3 cellular contexts compared by ENCODE assay signal in the genomic region with DNA sequence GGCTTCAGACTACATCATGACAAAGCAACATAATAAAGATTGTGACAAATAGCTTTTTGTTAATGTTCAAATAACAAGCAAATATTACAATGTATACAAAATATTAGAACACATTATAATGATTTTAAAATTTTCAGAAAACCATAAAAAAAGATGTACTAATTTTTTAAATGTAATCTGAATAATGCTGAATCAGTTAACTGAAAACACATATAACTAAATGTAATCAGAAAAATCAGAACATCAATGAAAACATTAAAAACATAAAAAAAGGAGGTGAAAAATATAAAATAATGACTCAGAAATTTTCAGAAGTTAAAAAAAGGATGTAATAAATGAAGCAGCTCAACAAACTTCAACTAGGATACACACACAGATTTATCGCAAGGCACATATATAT.
TF ChIP-seq lines count a peak whose summit lies in the region.

No MANE protein-coding gene starts in this region.

TF ChIP-seq in liver, 16 proteins besides CTCF, POLR2A, EP300 and RAD21:
- TF ChIP-seq NR2F2 (IDR thresholded peaks at IDR 0.05) = no peak
- no peak for TF ChIP-seq EGR1 (IDR thresholded peaks at IDR 0.05; ENCODE audit: low read depth in 2 of 2)
- no peak for TF ChIP-seq FOXA2 (IDR thresholded peaks at IDR 0.05)
- TF ChIP-seq JUND (IDR thresholded peaks at IDR 0.05) = no peak
- TF ChIP-seq MAX (IDR thresholded peaks at IDR 0.05) = no peak
- TF ChIP-seq YY1 (IDR thresholded peaks at IDR 0.05) = no peak
- no peak for TF ChIP-seq RXRA (IDR thresholded peaks at IDR 0.05)
- TF ChIP-seq SP1 (IDR thresholded peaks at IDR 0.05) = no peak
- no peak for TF ChIP-seq GABPA (IDR thresholded peaks at IDR 0.05 in 1 of 2, conservative IDR thresholded peaks at IDR 0.05 in 1 of 2)
- TF ChIP-seq ATF3 (IDR thresholded peaks at IDR 0.05) = no peak
- TF ChIP-seq ZBTB33 (IDR thresholded peaks at IDR 0.05) = no peak
- TF ChIP-seq HNF4A (conservative IDR thresholded peaks at IDR 0.05) = no peak
- TF ChIP-seq HNF4G (IDR thresholded peaks at IDR 0.05) = no peak
- TF ChIP-seq, protein P1, sequence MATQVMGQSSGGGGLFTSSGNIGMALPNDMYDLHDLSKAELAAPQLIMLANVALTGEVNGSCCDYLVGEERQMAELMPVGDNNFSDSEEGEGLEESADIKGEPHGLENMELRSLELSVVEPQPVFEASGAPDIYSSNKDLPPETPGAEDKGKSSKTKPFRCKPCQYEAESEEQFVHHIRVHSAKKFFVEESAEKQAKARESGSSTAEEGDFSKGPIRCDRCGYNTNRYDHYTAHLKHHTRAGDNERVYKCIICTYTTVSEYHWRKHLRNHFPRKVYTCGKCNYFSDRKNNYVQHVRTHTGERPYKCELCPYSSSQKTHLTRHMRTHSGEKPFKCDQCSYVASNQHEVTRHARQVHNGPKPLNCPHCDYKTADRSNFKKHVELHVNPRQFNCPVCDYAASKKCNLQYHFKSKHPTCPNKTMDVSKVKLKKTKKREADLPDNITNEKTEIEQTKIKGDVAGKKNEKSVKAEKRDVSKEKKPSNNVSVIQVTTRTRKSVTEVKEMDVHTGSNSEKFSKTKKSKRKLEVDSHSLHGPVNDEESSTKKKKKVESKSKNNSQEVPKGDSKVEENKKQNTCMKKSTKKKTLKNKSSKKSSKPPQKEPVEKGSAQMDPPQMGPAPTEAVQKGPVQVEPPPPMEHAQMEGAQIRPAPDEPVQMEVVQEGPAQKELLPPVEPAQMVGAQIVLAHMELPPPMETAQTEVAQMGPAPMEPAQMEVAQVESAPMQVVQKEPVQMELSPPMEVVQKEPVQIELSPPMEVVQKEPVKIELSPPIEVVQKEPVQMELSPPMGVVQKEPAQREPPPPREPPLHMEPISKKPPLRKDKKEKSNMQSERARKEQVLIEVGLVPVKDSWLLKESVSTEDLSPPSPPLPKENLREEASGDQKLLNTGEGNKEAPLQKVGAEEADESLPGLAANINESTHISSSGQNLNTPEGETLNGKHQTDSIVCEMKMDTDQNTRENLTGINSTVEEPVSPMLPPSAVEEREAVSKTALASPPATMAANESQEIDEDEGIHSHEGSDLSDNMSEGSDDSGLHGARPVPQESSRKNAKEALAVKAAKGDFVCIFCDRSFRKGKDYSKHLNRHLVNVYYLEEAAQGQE (IDR thresholded peaks at IDR 0.05) = no peak
- TF ChIP-seq FOXA1 (IDR thresholded peaks at IDR 0.05) = no peak

TF ChIP-seq in HepG2, 621 proteins besides CTCF, POLR2A, EP300 and RAD21:
- TF ChIP-seq ATF3 (CRISPR knock-in tag; IDR thresholded peaks at IDR 0.05) (no peak), ZNF10 (CRISPR knock-in tag; IDR thresholded peaks at IDR 0.05; ENCODE audit: borderline replicate concordance, low read depth) (no peak)

TF ChIP-seq in K562, 482 proteins besides CTCF, POLR2A, EP300 and RAD21:
- TF ChIP-seq PKNOX1 (IDR thresholded peaks at IDR 0.05) = no peak
- TF ChIP-seq ZBTB5 (IDR thresholded peaks at IDR 0.05) = no peak
- TF ChIP-seq C11orf30 (IDR thresholded peaks at IDR 0.05; ENCODE audit: low read depth) = peak; percentile 59
- TF ChIP-seq FOXK1 (CRISPR knock-in tag; IDR thresholded peaks at IDR 0.05; ENCODE audit: borderline replicate concordance) = no peak
- TF ChIP-seq NFRKB (IDR thresholded peaks at IDR 0.05; ENCODE audit: low read depth) = no peak
- TF ChIP-seq GABPB1 (CRISPR knock-in tag; IDR thresholded peaks at IDR 0.05) = no peak
- TF ChIP-seq ZNF764 (CRISPR knock-in tag; IDR thresholded peaks at IDR 0.05; ENCODE audit: low read depth) = no peak
- no peak for TF ChIP-seq SPI1 (IDR thresholded peaks at IDR 0.05; ENCODE audit: borderline replicate concordance, low read depth, low read length)
- peak; percentile 87 for TF ChIP-seq ZNF316 (IDR thresholded peaks at IDR 0.05)
- TF ChIP-seq ZNF224 (CRISPR knock-in tag; IDR thresholded peaks at IDR 0.05) = no peak
- peak; percentile 17; the same call in 1 of the 2 replicates for TF ChIP-seq MAFG (tag; conservative IDR thresholded peaks at IDR 0.05)
- TF ChIP-seq TCFL5 (CRISPR knock-in tag; conservative IDR thresholded peaks at IDR 0.05) = no peak
